In genomic region chr2:113175101-113175628, GRCh38 we compare ENCODE assay signal across 1 cellular context.
TF ChIP-seq lines count a peak whose summit lies in the region.

No MANE protein-coding gene starts in this region.

TF ChIP-seq in SK-N-SH, 30 proteins besides CTCF, POLR2A, EP300 and RAD21 (continued from another document):
- no peak for TF ChIP-seq RCOR1 (IDR thresholded peaks at IDR 0.05; ENCODE audit: low read length)
